In genomic region chr7:40482794-40483374, GRCh38 we compare ENCODE assay signal across 22 cellular contexts.
DNase-seq lines count a peak whose midpoint lies in the region; FAIRE-seq and TF ChIP-seq lines count a peak whose summit lies in the region.
"Had no signal": no experiment of that assay in that cellular context is flagged by ENCODE, and none has a peak within 500 bp of the region (broad histone marks: within the 10 kb centered on the region; RNA-seq: fewer than 3 reads in every experiment).

No MANE protein-coding gene starts in this region.

- POLR2A ChIA-PET in A673 (lab: Charles Lee; ENCODE audit: low non-redundant PET): no interaction called here
- POLR2A ChIA-PET in endothelial cell of umbilical vein (lab: Charles Lee): no interaction called here

- H3K27ac Mint-ChIP-seq in osteocyte (ENCODE audit: unreplicated experiment): peak overlapping the region; percentile 60
- H3K27ac Mint-ChIP-seq: CD8-positive, alpha-beta T cell had no signal

- peaks cover 9% of the 10 kb centered on the region for H3K4me1 Mint-ChIP-seq in osteocyte (ENCODE audit: unreplicated experiment)
- H3K4me1 Mint-ChIP-seq: IgD-negative memory B cell had no signal

- dilution Hi-C loops in endothelial cell of umbilical vein (cut with MboI; ENCODE audit: extremely low pct_ligation_motif_present, low sequenced_read_pairs): no loop called here

- intact Hi-C loops in A673 (cut with micrococcal nuclease; ENCODE audit: unreplicated experiment) (no loop called here), endothelial cell of umbilical vein (cut with micrococcal nuclease) (no loop called here)

- peaks cover 12% of the 10 kb centered on the region for H3K36me3 Mint-ChIP-seq in osteocyte (ENCODE audit: unreplicated experiment)
- H3K36me3 Mint-ChIP-seq: CD8-positive, alpha-beta T cell; IgD-negative memory B cell had no signal

- H3K9me3 ChIP-seq in A673 (ENCODE audit: low read depth, low read length, poor library complexity, severe bottlenecking) (no peaks in the 10 kb centered on the region), endothelial cell of umbilical vein (replicated peaks; ENCODE audit: control insufficient read depth, insufficient read depth, low read length) (no peaks in the 10 kb centered on the region)
- H3K9me3 ChIP-seq: SJCRH30 had no signal

- H3K4me1 ChIP-seq in A673 (ENCODE audit: insufficient read depth, low read length, poor library complexity, severe bottlenecking) (no peaks in the 10 kb centered on the region), endothelial cell of umbilical vein (ENCODE audit: control insufficient read depth, extremely low read depth, insufficient read depth, low read length) (peaks cover 6% of the 10 kb centered on the region)
- H3K4me1 ChIP-seq: SJCRH30 had no signal

- H3K4me2 ChIP-seq in endothelial cell of umbilical vein (ENCODE audit: insufficient read depth, low read length): no peak overlapping the region

- no peaks in the 10 kb centered on the region for H3K27me3 Mint-ChIP-seq in osteocyte (ENCODE audit: unreplicated experiment)
- H3K27me3 Mint-ChIP-seq: IgD-negative memory B cell had no signal

- H3K27ac ChIP-seq in A673 (ENCODE audit: low read depth, low read length, poor library complexity, severe bottlenecking) (no peak overlapping the region), endothelial cell of umbilical vein (ENCODE audit: insufficient read depth, low read depth, low read length) (no peak overlapping the region)
- H3K27ac ChIP-seq: 22Rv1, SJCRH30 had no signal

- H4K20me1 ChIP-seq in endothelial cell of umbilical vein (replicated peaks; ENCODE audit: control insufficient read depth, extremely low read depth, insufficient read depth, low read length): no peaks in the 10 kb centered on the region

- peak; percentile 28 for DNase-seq in A673 (ENCODE audit: low spot score)
- no peak for DNase-seq in endothelial cell of umbilical vein (ENCODE audit: low read depth, low spot score)
- DNase-seq in left kidney (ENCODE audit: low read depth, low spot score): peak; percentile 26
- no peak for DNase-seq in osteocyte (ENCODE audit: extremely low spot score, unreplicated experiment)
- DNase-seq in OCI-M1 (lab: John Stamatoyannopoulos, UW): no peak
- DNase-seq in NCI-H1694 treated with DMSO at 0.1 percent for 48 hours (lab: John Stamatoyannopoulos, UW): no peak
- no peak for DNase-seq in erythroblast (lab: John Stamatoyannopoulos, UW)
- no peak for DNase-seq in hepatic stellate cell (ENCODE audit: low spot score)
- DNase-seq: C1 segment of cervical spinal cord; CD8-positive, alpha-beta T cell; DMS153; NCI-H1105; NCI-H146; NCI-H2081; NCI-H2171; NCI-H345; NCI-H524; NCI-H82; SJCRH30 had no signal

- H3K27me3 ChIP-seq in A673 (replicated peaks; ENCODE audit: insufficient read depth, low read depth, low read length, poor library complexity) (no peaks in the 10 kb centered on the region), endothelial cell of umbilical vein (ENCODE audit: control insufficient read depth in 2 of 2, insufficient read depth in 2 of 2, low read length in 2 of 2) (no peaks in the 10 kb centered on the region)
- H3K27me3 ChIP-seq: SJCRH30 had no signal

- no peaks in the 10 kb centered on the region for H3K79me2 ChIP-seq in endothelial cell of umbilical vein (ENCODE audit: control insufficient read depth, insufficient read depth, low read length)

- H3K9me1 ChIP-seq in endothelial cell of umbilical vein (replicated peaks; ENCODE audit: control insufficient read depth, extremely low read depth, insufficient read depth, low read length): no peaks in the 10 kb centered on the region

- TF ChIP-seq POLR2A in endothelial cell of umbilical vein (IDR thresholded peaks at IDR 0.05; ENCODE audit: low read depth, low read length) (no peak), erythroblast (IDR thresholded peaks at IDR 0.05; ENCODE audit: low read length) (no peak)

- H3K9me3 Mint-ChIP-seq in osteocyte (ENCODE audit: unreplicated experiment): peaks cover 10% of the 10 kb centered on the region
- H3K9me3 Mint-ChIP-seq: CD8-positive, alpha-beta T cell; IgD-negative memory B cell had no signal

- BruUV-seq in A673 (replicated peaks; lab: Mats Ljungman, UMichigan) (no TSS peak), endothelial cell of umbilical vein (replicated peaks; lab: Mats Ljungman, UMichigan) (no TSS peak)

- H3K9ac ChIP-seq in endothelial cell of umbilical vein (replicated peaks; ENCODE audit: extremely low read depth, insufficient read depth, low read length): no peak overlapping the region

- H3K4me3 Mint-ChIP-seq in osteocyte (ENCODE audit: unreplicated experiment): no peak overlapping the region
- H3K4me3 Mint-ChIP-seq: CD8-positive, alpha-beta T cell; IgD-negative memory B cell had no signal

- H3K4me3 ChIP-seq in A673 (ENCODE audit: low read depth, low read length, poor library complexity, severe bottlenecking) (no peak overlapping the region), endothelial cell of umbilical vein (replicated peaks in 1 of 3; ENCODE audit: insufficient read depth in 1 of 3, low read depth in 1 of 3, low read length in 3 of 3) (no peak overlapping the region)
- H3K4me3 ChIP-seq: SJCRH30 had no signal

- peak overlapping the region; percentile 27 for H2AFZ ChIP-seq in endothelial cell of umbilical vein (ENCODE audit: low read depth, low read length)

- no peak for FAIRE-seq in endothelial cell of umbilical vein (lab: Jason Lieb, UNC)
- FAIRE-seq: H1 had no signal

- TF ChIP-seq CTCF in A673 (conservative IDR thresholded peaks at IDR 0.05; ENCODE audit: low read depth, low read length) (no peak), endothelial cell of umbilical vein (IDR thresholded peaks at IDR 0.05; ENCODE audit: extremely low read depth in 1 of 2, insufficient read depth in 1 of 2, low read depth in 1 of 2, low read length in 2 of 2) (no peak), osteocyte (IDR thresholded peaks at IDR 0.05) (no peak)

- CTCF ChIA-PET in A673 (lab: Charles Lee) (interaction anchor here (1.1 kb wide), 1 partner anchor 74 kb away, joined by 3 read pairs; no protein-coding TSS in a partner anchor), endothelial cell of umbilical vein (lab: Charles Lee) (interaction anchor here (1.0 to 1.9 kb wide), 2 partner anchors 11 to 152 kb away, joined by 4 to 5 read pairs; no protein-coding TSS in a partner anchor)

- H3K36me3 ChIP-seq in A673 (ENCODE audit: insufficient read depth, low read length, poor library complexity, severe bottlenecking) (no peaks in the 10 kb centered on the region), endothelial cell of umbilical vein (ENCODE audit: control insufficient read depth in 2 of 2, extremely low read depth in 1 of 2, insufficient read depth in 2 of 2, low read length in 2 of 2) (no peaks in the 10 kb centered on the region)
- H3K36me3 ChIP-seq: SJCRH30 had no signal

TF ChIP-seq in endothelial cell of umbilical vein, 7 proteins besides CTCF, POLR2A, EP300 and RAD21:
- TF ChIP-seq EZH2 (IDR thresholded peaks at IDR 0.05; ENCODE audit: borderline replicate concordance, low read depth, low read length, severe bottlenecking) (no peak), POLR2AphosphoS5 (IDR thresholded peaks at IDR 0.05; ENCODE audit: insufficient read depth, low read depth, low read length) (no peak), MYC (IDR thresholded peaks at IDR 0.05; ENCODE audit: low read depth, low read length) (no peak), MAX (IDR thresholded peaks at IDR 0.05; ENCODE audit: insufficient read depth, insufficient read length) (no peak), GATA2 (IDR thresholded peaks at IDR 0.05; ENCODE audit: insufficient read depth, insufficient read length, low read depth, low read length) (no peak), JUN (IDR thresholded peaks at IDR 0.05; ENCODE audit: borderline replicate concordance, insufficient read depth, insufficient read length, low read depth) (no peak), FOS (IDR thresholded peaks at IDR 0.05; ENCODE audit: borderline replicate concordance, insufficient read depth, low read length) (no peak)

Comparison
In these comparisons a context has a peak if more than half of its experiments do, and no peak if none do; other contexts are left out.
1. DNase-seq: peak in A673 (single experiment) and left kidney (single experiment); none in endothelial cell of umbilical vein (single experiment), osteocyte (single experiment), OCI-M1 (single experiment), NCI-H1694 treated with DMSO at 0.1 percent for 48 hours (single experiment), erythroblast (0 of 2) and hepatic stellate cell (single experiment).